In genomic region chrX:71103110-71103983, GRCh38 we compare ENCODE assay signal across 8 cellular contexts. TPM values are rescaled to one million over a fixed set of nuclear protein-coding genes. Genes with fewer than 3 reads are reported as not detected.
DNase-seq lines count a peak whose midpoint lies in the region; ATAC-seq and TF ChIP-seq lines count a peak whose summit lies in the region.

No MANE protein-coding gene starts in this region.

- peaks cover 37% of the 10 kb centered on the region for H3K36me3 Mint-ChIP-seq in activated CD4-positive, alpha-beta memory T cell treated with anti-CD3 and anti-CD28 coated beads, Interleukin-2, amount 10 ng/mL, durations not matched to agents 7 days and 5 days (ENCODE audit: low read depth)

- TF ChIP-seq CTCF in GM13977 (IDR thresholded peaks at IDR 0.05; ENCODE audit: extremely low read depth, insufficient read depth, missing control alignments), result no peak
- no peak for TF ChIP-seq CTCF in lower leg skin (IDR thresholded peaks at IDR 0.05)

- ATAC-seq in left ventricle myocardium superior, result peak; percentile 41

- intact Hi-C loops in left ventricle myocardium superior (cut with micrococcal nuclease), result no loop called here
- intact Hi-C loops in lower leg skin (cut with DNase I; ENCODE audit: low total_unique reads), result no loop called here

- POLR2A ChIA-PET in activated CD4-positive, alpha-beta memory T cell treated with anti-CD3 and anti-CD28 coated beads, Interleukin-2, amount 10 ng/mL, durations not matched to agents 7 days and 5 days (lab: Charles Lee), result interaction anchor here (0.5 to 8.4 kb wide), 6 partner anchors 8 to 79 kb away, joined by 3 to 105 read pairs (median 6); partner anchors contain the start of genes IL2RG and MED12

- peaks cover 67% of the 10 kb centered on the region for H3K4me1 Mint-ChIP-seq in activated CD4-positive, alpha-beta memory T cell treated with anti-CD3 and anti-CD28 coated beads, Interleukin-2, amount 10 ng/mL, durations not matched to agents 7 days and 5 days

- CTCF ChIA-PET in activated CD4-positive, alpha-beta memory T cell treated with anti-CD3 and anti-CD28 coated beads, Interleukin-2, amount 10 ng/mL, durations not matched to agents 7 days and 5 days (lab: Charles Lee), result interaction anchor here (1.4 to 3.2 kb wide), 2 partner anchors 8 to 26 kb away, joined by 6 to 23 read pairs; partner anchors contain the start of gene IL2RG

- peak overlapping the region; percentile 74 for H3K4me3 Mint-ChIP-seq in activated CD4-positive, alpha-beta memory T cell treated with anti-CD3 and anti-CD28 coated beads, Interleukin-2, amount 10 ng/mL, durations not matched to agents 7 days and 5 days

- DNase-seq in GM13977 (ENCODE audit: low spot score) (peak; percentile 54), KG1 (lab: John Stamatoyannopoulos, UW) (peak; percentile 15), left ventricle myocardium superior (no peak), NCI-H1105 treated with DMSO at 0.1 percent for 48 hours (lab: John Stamatoyannopoulos, UW) (no peak), DMS153 (lab: John Stamatoyannopoulos, UW) (no peak), lower leg skin (ENCODE audit: low spot score in 2 of 2) (no peak)
- peak; percentile 63 for DNase-seq in activated CD4-positive, alpha-beta memory T cell treated with anti-CD3 and anti-CD28 coated beads, Interleukin-2, amount 10 ng/mL, durations not matched to agents 7 days and 5 days
- peak; percentile 32 to 41 for DNase-seq in stimulated activated CD4-positive, alpha-beta T cell treated with anti-CD3 and anti-CD28 coated beads, Interleukin-2, amount 100 ng/mL, for 48 hours

- 31 to 47% methylated on average over 8 to 10 of the region's 10 CpGs for WGBS in lower leg skin, 2 donors

- no peak overlapping the region for H3K4me3 ChIP-seq in lower leg skin (ENCODE audit: low read depth, poor library complexity, severe bottlenecking)

- peak overlapping the region; percentile 86 for H3K27ac Mint-ChIP-seq in activated CD4-positive, alpha-beta memory T cell treated with anti-CD3 and anti-CD28 coated beads, Interleukin-2, amount 10 ng/mL, durations not matched to agents 7 days and 5 days

- no peaks in the 10 kb centered on the region for H3K9me3 Mint-ChIP-seq in activated CD4-positive, alpha-beta memory T cell treated with anti-CD3 and anti-CD28 coated beads, Interleukin-2, amount 10 ng/mL, durations not matched to agents 7 days and 5 days

- in situ Hi-C loops in GM13977 (cut with MboI; ENCODE audit: low pct_unique_long_range_greater_than_20kb, low sequenced_read_pairs, unreplicated experiment), result no loop called here

- TF ChIP-seq POLR2A in lower leg skin (IDR thresholded peaks at IDR 0.05), result no peak

- H3K27me3 Mint-ChIP-seq in activated CD4-positive, alpha-beta memory T cell treated with anti-CD3 and anti-CD28 coated beads, Interleukin-2, amount 10 ng/mL, durations not matched to agents 7 days and 5 days, result no peaks in the 10 kb centered on the region

RNA-seq across cellular contexts. Expression of gene CXorf65, which starts 3.2 kb away (rescaled TPM):
- 10 to 100 TPM; 26.4 to 29.9 TPM for total RNA-seq in activated CD4-positive, alpha-beta memory T cell treated with anti-CD3 and anti-CD28 coated beads, Interleukin-2, amount 10 ng/mL, durations not matched to agents 7 days and 5 days
- total RNA-seq in left ventricle myocardium superior (not detected), lower leg skin (1 to 10 TPM in 1 of 4 donors, not detected in 3; 1.9 TPM)

RNA-seq across cellular contexts. Expression of gene FOXO4, which starts 7.7 kb away (rescaled TPM):
- total RNA-seq in activated CD4-positive, alpha-beta memory T cell treated with anti-CD3 and anti-CD28 coated beads, Interleukin-2, amount 10 ng/mL, durations not matched to agents 7 days and 5 days, result 10 to 100 TPM; 18.4 to 20.4 TPM
- total RNA-seq in left ventricle myocardium superior (56.3 TPM), lower leg skin (10 to 100 TPM; 17.7 to 29.9 (median 23.3) TPM)

RNA-seq across cellular contexts. Expression of gene IL2RG, which starts 8.0 kb away (rescaled TPM):
- 100 to 1,000 TPM; 633 to 637 TPM for total RNA-seq in activated CD4-positive, alpha-beta memory T cell treated with anti-CD3 and anti-CD28 coated beads, Interleukin-2, amount 10 ng/mL, durations not matched to agents 7 days and 5 days
- total RNA-seq in left ventricle myocardium superior, result 3.0 TPM
- total RNA-seq in lower leg skin, result 10 to 100 TPM in 2 of 4 donors, 1 to 10 TPM in 2; 7.0 to 19.8 (median 10.6) TPM

RNA-seq across cellular contexts. Expression of gene MED12, which starts 15.0 kb away (rescaled TPM):
- total RNA-seq in activated CD4-positive, alpha-beta memory T cell treated with anti-CD3 and anti-CD28 coated beads, Interleukin-2, amount 10 ng/mL, durations not matched to agents 7 days and 5 days, result 10 to 100 TPM; 56.5 to 61.3 TPM
- total RNA-seq in left ventricle myocardium superior (18.3 TPM), lower leg skin (10 to 100 TPM; 27.3 to 42.9 (median 31.7) TPM)

RNA-seq across cellular contexts. Expression of gene SNX12, which starts 35.2 kb away (rescaled TPM):
- total RNA-seq in activated CD4-positive, alpha-beta memory T cell treated with anti-CD3 and anti-CD28 coated beads, Interleukin-2, amount 10 ng/mL, durations not matched to agents 7 days and 5 days, result 10 to 100 TPM; 43.2 to 43.5 TPM
- 45.4 TPM for total RNA-seq in left ventricle myocardium superior
- 100 to 1,000 TPM in 1 of 4 donors, 10 to 100 TPM in 3; 55.0 to 102 (median 70.4) TPM for total RNA-seq in lower leg skin

Comparison
In these comparisons a context has a peak if more than half of its experiments do, and no peak if none do; other contexts are left out.
1. DNase-seq: peak in GM13977 (single experiment), KG1 (single experiment), activated CD4-positive, alpha-beta memory T cell treated with anti-CD3 and anti-CD28 coated beads, Interleukin-2, amount 10 ng/mL, durations not matched to agents 7 days and 5 days (single experiment) and stimulated activated CD4-positive, alpha-beta T cell treated with anti-CD3 and anti-CD28 coated beads, Interleukin-2, amount 100 ng/mL, for 48 hours (2 of 2); none in left ventricle myocardium superior (single experiment), NCI-H1105 treated with DMSO at 0.1 percent for 48 hours (single experiment), DMS153 (single experiment) and lower leg skin (0 of 2).
2. RNA of gene CXorf65, which starts 3.2 kb away (total RNA-seq): 26.4 to 29.9 TPM in activated CD4-positive, alpha-beta memory T cell treated with anti-CD3 and anti-CD28 coated beads, Interleukin-2, amount 10 ng/mL, durations not matched to agents 7 days and 5 days; not detected in left ventricle myocardium superior (single experiment) and 1.9 TPM in lower leg skin; every median in the first group is over 4 times any median in the second.
3. RNA of gene IL2RG, which starts 8.0 kb away (total RNA-seq): 633 to 637 TPM in activated CD4-positive, alpha-beta memory T cell treated with anti-CD3 and anti-CD28 coated beads, Interleukin-2, amount 10 ng/mL, durations not matched to agents 7 days and 5 days; 7.0 to 19.8 TPM in lower leg skin and 3.0 TPM in left ventricle myocardium superior (single experiment); every median in the first group is over 10 times any median in the second.